1 cellular context compared by ENCODE assay signal in the genomic region with DNA sequence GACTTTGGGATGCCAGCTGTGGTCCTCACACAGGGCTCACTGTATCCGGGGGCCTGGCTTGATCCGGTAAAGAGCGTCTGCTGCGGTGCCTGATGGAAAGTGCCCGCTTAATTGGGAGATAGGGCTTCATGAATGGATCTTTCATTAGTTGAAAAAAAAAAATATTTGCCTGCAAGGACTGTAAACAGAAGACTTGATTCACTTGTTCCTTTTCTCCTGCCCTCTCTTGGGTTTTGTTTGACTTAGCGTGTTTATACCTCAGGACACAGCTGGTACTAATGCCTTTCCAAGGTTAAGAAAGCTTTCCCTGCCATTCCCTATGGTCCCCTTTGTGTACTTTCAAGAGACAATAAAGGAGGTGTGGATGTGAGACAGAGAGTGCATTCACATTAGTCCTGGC.
TF ChIP-seq lines count a peak whose summit lies in the region.

No MANE protein-coding gene starts in this region.

TF ChIP-seq in HepG2, 621 proteins besides CTCF, POLR2A, EP300 and RAD21 (continued from another document and continues in another):
- TF ChIP-seq, protein P1, sequence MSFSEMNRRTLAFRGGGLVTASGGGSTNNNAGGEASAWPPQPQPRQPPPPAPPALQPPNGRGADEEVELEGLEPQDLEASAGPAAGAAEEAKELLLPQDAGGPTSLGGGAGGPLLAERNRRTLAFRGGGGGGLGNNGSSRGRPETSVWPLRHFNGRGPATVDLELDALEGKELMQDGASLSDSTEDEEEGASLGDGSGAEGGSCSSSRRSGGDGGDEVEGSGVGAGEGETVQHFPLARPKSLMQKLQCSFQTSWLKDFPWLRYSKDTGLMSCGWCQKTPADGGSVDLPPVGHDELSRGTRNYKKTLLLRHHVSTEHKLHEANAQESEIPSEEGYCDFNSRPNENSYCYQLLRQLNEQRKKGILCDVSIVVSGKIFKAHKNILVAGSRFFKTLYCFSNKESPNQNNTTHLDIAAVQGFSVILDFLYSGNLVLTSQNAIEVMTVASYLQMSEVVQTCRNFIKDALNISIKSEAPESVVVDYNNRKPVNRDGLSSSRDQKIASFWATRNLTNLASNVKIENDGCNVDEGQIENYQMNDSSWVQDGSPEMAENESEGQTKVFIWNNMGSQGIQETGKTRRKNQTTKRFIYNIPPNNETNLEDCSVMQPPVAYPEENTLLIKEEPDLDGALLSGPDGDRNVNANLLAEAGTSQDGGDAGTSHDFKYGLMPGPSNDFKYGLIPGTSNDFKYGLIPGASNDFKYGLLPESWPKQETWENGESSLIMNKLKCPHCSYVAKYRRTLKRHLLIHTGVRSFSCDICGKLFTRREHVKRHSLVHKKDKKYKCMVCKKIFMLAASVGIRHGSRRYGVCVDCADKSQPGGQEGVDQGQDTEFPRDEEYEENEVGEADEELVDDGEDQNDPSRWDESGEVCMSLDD (CRISPR knock-in tag; IDR thresholded peaks at IDR 0.05; ENCODE audit: borderline replicate concordance), result no peak
- TF ChIP-seq ZNF7 (CRISPR knock-in tag; IDR thresholded peaks at IDR 0.05) (peak; percentile 50; the same call in 1 of the 2 replicates), ZBTB21 (CRISPR knock-in tag; IDR thresholded peaks at IDR 0.05) (no peak), FOXM1 (CRISPR knock-in tag; IDR thresholded peaks at IDR 0.05) (no peak), ZFP1 (CRISPR knock-in tag; IDR thresholded peaks at IDR 0.05) (no peak), ZNF34 (CRISPR knock-in tag; IDR thresholded peaks at IDR 0.05; ENCODE audit: borderline replicate concordance) (no peak), KLF6 (CRISPR knock-in tag; IDR thresholded peaks at IDR 0.05) (no peak), MATR3 (CRISPR knock-in tag; IDR thresholded peaks at IDR 0.05) (no peak), GATAD2A (CRISPR knock-in tag; IDR thresholded peaks at IDR 0.05) (peak; percentile 45), PHF8 (CRISPR knock-in tag; IDR thresholded peaks at IDR 0.05) (no peak), U2AF1 (optimal IDR thresholded peaks at IDR 0.05; ENCODE audit: low read depth, low read length) (no peak), ZNF709 (CRISPR knock-in tag; IDR thresholded peaks at IDR 0.05) (no peak), TBP (CRISPR knock-in tag; IDR thresholded peaks at IDR 0.05) (no peak), ZNF569 (CRISPR knock-in tag; IDR thresholded peaks at IDR 0.05; ENCODE audit: borderline replicate concordance) (no peak), SSRP1 (CRISPR knock-in tag; IDR thresholded peaks at IDR 0.05) (no peak), ZNF235 (CRISPR knock-in tag; IDR thresholded peaks at IDR 0.05; ENCODE audit: borderline replicate concordance) (no peak), NCOA5 (CRISPR knock-in tag; IDR thresholded peaks at IDR 0.05) (no peak), ZZZ3 (CRISPR knock-in tag; IDR thresholded peaks at IDR 0.05; ENCODE audit: borderline replicate concordance) (no peak), ZNF83 (CRISPR knock-in tag; IDR thresholded peaks at IDR 0.05; ENCODE audit: borderline replicate concordance) (no peak), IKZF1 (IDR thresholded peaks at IDR 0.05) (no peak), ZNF30 (CRISPR knock-in tag; IDR thresholded peaks at IDR 0.05) (no peak), ZNF720 (CRISPR knock-in tag; IDR thresholded peaks at IDR 0.05) (no peak), HMG20A (CRISPR knock-in tag; IDR thresholded peaks at IDR 0.05; ENCODE audit: borderline replicate concordance) (peak; percentile 65; the same call in 1 of the 2 replicates), NFKBIZ (CRISPR knock-in tag; IDR thresholded peaks at IDR 0.05) (no peak), ZNF782 (CRISPR knock-in tag; IDR thresholded peaks at IDR 0.05; ENCODE audit: borderline replicate concordance) (no peak), SRSF4 (IDR thresholded peaks at IDR 0.05; ENCODE audit: low read depth, low read length, poor library complexity, severe bottlenecking) (no peak), REL (CRISPR knock-in tag; conservative IDR thresholded peaks at IDR 0.05) (no peak)
- TF ChIP-seq, protein P2, sequence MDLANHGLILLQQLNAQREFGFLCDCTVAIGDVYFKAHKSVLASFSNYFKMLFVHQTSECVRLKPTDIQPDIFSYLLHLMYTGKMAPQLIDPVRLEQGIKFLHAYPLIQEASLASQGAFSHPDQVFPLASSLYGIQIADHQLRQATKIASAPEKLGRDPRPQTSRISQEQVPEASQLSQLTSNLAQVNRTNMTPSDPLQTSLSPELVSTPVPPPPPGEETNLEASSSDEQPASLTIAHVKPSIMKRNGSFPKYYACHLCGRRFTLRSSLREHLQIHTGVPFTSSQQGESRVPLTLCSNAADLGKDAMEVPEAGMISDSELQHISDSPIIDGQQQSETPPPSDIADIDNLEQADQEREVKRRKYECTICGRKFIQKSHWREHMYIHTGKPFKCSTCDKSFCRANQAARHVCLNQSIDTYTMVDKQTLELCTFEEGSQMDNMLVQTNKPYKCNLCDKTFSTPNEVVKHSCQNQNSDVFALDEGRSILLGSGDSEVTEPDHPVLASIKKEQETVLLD (CRISPR knock-in tag; IDR thresholded peaks at IDR 0.05; ENCODE audit: low read depth), result no peak
- TF ChIP-seq, protein P3, sequence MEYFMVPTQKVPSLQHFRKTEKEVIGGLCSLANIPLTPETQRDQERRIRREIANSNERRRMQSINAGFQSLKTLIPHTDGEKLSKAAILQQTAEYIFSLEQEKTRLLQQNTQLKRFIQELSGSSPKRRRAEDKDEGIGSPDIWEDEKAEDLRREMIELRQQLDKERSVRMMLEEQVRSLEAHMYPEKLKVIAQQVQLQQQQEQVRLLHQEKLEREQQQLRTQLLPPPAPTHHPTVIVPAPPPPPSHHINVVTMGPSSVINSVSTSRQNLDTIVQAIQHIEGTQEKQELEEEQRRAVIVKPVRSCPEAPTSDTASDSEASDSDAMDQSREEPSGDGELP (IDR thresholded peaks at IDR 0.05; ENCODE audit: borderline replicate concordance, low read depth), result peak; percentile 35; the same call in 1 of the 2 replicates
- TF ChIP-seq, protein P4, sequence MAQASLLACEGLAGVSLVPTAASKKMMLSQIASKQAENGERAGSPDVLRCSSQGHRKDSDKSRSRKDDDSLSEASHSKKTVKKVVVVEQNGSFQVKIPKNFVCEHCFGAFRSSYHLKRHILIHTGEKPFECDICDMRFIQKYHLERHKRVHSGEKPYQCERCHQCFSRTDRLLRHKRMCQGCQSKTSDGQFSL (CRISPR knock-in tag; IDR thresholded peaks at IDR 0.05), result no peak
- TF ChIP-seq, protein P5, sequence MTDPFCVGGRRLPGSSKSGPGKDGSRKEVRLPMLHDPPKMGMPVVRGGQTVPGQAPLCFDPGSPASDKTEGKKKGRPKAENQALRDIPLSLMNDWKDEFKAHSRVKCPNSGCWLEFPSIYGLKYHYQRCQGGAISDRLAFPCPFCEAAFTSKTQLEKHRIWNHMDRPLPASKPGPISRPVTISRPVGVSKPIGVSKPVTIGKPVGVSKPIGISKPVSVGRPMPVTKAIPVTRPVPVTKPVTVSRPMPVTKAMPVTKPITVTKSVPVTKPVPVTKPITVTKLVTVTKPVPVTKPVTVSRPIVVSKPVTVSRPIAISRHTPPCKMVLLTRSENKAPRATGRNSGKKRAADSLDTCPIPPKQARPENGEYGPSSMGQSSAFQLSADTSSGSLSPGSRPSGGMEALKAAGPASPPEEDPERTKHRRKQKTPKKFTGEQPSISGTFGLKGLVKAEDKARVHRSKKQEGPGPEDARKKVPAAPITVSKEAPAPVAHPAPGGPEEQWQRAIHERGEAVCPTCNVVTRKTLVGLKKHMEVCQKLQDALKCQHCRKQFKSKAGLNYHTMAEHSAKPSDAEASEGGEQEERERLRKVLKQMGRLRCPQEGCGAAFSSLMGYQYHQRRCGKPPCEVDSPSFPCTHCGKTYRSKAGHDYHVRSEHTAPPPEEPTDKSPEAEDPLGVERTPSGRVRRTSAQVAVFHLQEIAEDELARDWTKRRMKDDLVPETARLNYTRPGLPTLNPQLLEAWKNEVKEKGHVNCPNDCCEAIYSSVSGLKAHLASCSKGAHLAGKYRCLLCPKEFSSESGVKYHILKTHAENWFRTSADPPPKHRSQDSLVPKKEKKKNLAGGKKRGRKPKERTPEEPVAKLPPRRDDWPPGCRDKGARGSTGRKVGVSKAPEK (CRISPR knock-in tag; IDR thresholded peaks at IDR 0.05; ENCODE audit: borderline replicate concordance), result no peak
- TF ChIP-seq, protein P6, sequence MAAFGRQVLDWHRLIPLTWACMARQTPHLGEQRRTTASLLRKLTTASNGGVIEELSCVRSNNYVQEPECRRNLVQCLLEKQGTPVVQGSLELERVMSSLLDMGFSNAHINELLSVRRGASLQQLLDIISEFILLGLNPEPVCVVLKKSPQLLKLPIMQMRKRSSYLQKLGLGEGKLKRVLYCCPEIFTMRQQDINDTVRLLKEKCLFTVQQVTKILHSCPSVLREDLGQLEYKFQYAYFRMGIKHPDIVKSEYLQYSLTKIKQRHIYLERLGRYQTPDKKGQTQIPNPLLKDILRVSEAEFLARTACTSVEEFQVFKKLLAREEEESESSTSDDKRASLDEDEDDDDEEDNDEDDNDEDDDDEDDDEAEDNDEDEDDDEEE (CRISPR knock-in tag; IDR thresholded peaks at IDR 0.05), result no peak
- TF ChIP-seq, protein P7, sequence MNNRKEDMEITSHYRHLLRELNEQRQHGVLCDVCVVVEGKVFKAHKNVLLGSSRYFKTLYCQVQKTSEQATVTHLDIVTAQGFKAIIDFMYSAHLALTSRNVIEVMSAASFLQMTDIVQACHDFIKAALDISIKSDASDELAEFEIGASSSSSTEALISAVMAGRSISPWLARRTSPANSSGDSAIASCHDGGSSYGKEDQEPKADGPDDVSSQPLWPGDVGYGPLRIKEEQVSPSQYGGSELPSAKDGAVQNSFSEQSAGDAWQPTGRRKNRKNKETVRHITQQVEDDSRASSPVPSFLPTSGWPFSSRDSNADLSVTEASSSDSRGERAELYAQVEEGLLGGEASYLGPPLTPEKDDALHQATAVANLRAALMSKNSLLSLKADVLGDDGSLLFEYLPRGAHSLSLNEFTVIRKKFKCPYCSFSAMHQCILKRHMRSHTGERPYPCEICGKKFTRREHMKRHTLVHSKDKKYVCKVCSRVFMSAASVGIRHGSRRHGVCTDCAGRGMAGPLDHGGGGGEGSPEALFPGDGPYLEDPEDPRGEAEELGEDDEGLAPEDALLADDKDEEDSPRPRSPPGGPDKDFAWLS (CRISPR knock-in tag; IDR thresholded peaks at IDR 0.05; ENCODE audit: borderline replicate concordance), result no peak
- TF ChIP-seq, protein P8, sequence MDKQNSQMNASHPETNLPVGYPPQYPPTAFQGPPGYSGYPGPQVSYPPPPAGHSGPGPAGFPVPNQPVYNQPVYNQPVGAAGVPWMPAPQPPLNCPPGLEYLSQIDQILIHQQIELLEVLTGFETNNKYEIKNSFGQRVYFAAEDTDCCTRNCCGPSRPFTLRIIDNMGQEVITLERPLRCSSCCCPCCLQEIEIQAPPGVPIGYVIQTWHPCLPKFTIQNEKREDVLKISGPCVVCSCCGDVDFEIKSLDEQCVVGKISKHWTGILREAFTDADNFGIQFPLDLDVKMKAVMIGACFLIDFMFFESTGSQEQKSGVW (CRISPR knock-in tag; IDR thresholded peaks at IDR 0.05; ENCODE audit: borderline replicate concordance), result no peak
- TF ChIP-seq, protein P9, sequence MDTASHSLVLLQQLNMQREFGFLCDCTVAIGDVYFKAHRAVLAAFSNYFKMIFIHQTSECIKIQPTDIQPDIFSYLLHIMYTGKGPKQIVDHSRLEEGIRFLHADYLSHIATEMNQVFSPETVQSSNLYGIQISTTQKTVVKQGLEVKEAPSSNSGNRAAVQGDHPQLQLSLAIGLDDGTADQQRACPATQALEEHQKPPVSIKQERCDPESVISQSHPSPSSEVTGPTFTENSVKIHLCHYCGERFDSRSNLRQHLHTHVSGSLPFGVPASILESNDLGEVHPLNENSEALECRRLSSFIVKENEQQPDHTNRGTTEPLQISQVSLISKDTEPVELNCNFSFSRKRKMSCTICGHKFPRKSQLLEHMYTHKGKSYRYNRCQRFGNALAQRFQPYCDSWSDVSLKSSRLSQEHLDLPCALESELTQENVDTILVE (CRISPR knock-in tag; IDR thresholded peaks at IDR 0.05), result no peak
- TF ChIP-seq, protein P10, sequence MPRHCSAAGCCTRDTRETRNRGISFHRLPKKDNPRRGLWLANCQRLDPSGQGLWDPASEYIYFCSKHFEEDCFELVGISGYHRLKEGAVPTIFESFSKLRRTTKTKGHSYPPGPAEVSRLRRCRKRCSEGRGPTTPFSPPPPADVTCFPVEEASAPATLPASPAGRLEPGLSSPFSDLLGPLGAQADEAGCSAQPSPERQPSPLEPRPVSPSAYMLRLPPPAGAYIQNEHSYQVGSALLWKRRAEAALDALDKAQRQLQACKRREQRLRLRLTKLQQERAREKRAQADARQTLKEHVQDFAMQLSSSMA (CRISPR knock-in tag; IDR thresholded peaks at IDR 0.05), result no peak
- TF ChIP-seq, protein P11, sequence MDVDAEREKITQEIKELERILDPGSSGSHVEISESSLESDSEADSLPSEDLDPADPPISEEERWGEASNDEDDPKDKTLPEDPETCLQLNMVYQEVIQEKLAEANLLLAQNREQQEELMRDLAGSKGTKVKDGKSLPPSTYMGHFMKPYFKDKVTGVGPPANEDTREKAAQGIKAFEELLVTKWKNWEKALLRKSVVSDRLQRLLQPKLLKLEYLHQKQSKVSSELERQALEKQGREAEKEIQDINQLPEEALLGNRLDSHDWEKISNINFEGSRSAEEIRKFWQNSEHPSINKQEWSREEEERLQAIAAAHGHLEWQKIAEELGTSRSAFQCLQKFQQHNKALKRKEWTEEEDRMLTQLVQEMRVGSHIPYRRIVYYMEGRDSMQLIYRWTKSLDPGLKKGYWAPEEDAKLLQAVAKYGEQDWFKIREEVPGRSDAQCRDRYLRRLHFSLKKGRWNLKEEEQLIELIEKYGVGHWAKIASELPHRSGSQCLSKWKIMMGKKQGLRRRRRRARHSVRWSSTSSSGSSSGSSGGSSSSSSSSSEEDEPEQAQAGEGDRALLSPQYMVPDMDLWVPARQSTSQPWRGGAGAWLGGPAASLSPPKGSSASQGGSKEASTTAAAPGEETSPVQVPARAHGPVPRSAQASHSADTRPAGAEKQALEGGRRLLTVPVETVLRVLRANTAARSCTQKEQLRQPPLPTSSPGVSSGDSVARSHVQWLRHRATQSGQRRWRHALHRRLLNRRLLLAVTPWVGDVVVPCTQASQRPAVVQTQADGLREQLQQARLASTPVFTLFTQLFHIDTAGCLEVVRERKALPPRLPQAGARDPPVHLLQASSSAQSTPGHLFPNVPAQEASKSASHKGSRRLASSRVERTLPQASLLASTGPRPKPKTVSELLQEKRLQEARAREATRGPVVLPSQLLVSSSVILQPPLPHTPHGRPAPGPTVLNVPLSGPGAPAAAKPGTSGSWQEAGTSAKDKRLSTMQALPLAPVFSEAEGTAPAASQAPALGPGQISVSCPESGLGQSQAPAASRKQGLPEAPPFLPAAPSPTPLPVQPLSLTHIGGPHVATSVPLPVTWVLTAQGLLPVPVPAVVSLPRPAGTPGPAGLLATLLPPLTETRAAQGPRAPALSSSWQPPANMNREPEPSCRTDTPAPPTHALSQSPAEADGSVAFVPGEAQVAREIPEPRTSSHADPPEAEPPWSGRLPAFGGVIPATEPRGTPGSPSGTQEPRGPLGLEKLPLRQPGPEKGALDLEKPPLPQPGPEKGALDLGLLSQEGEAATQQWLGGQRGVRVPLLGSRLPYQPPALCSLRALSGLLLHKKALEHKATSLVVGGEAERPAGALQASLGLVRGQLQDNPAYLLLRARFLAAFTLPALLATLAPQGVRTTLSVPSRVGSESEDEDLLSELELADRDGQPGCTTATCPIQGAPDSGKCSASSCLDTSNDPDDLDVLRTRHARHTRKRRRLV (CRISPR knock-in tag; IDR thresholded peaks at IDR 0.05), result no peak
- TF ChIP-seq, protein P12, sequence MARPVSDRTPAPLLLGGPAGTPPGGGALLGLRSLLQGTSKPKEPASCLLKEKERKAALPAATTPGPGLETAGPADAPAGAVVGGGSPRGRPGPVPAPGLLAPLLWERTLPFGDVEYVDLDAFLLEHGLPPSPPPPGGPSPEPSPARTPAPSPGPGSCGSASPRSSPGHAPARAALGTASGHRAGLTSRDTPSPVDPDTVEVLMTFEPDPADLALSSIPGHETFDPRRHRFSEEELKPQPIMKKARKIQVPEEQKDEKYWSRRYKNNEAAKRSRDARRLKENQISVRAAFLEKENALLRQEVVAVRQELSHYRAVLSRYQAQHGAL (CRISPR knock-in tag; IDR thresholded peaks at IDR 0.05; ENCODE audit: not compliant biosample characterization), result no peak
